In the genomic region with DNA sequence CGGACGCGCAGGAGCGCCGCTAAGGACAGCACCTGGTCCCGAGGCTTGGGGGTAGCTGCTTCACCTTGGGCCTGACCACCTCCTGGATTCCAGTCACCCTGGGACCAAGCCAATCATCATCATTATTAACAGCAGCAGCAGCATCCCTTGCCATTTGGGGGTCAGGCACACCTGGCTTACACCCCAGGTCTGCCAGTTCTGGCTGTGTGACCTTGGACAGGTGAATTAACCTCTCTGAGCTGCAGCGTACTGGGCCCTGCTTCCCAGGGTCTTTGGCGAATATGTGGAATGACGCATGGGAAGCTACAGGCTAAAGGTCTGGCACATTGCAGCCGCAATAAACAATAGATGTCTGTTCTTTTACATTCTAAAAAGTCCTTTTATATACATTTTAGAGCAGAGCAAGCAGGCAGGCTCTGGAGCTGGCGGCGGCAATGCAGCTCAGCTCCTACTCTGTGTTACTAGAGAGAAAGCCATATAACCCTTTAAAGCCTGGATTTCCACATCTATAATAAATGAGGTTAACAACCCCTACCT, we compare ENCODE assay signal across 1 cellular context.
TF ChIP-seq lines count a peak whose summit lies in the region.

No MANE protein-coding gene starts in this region.

TF ChIP-seq in K562, 482 proteins besides CTCF, POLR2A, EP300 and RAD21 (continued from another document):
- TF ChIP-seq, protein P1, sequence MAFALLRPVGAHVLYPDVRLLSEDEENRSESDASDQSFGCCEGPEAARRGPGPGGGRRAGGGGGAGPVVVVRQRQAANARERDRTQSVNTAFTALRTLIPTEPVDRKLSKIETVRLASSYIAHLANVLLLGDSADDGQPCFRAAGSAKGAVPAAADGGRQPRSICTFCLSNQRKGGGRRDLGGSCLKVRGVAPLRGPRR (CRISPR knock-in tag; IDR thresholded peaks at IDR 0.05) = no peak
- TF ChIP-seq ZFP36 (IDR thresholded peaks at IDR 0.05; ENCODE audit: low read depth, low read length, partially characterized antibody) = peak; percentile 67
- no peak for TF ChIP-seq POLR2G (IDR thresholded peaks at IDR 0.05; ENCODE audit: low read depth, low read length)
- TF ChIP-seq SMARCE1 (IDR thresholded peaks at IDR 0.05) = no peak
- TF ChIP-seq, protein P2, sequence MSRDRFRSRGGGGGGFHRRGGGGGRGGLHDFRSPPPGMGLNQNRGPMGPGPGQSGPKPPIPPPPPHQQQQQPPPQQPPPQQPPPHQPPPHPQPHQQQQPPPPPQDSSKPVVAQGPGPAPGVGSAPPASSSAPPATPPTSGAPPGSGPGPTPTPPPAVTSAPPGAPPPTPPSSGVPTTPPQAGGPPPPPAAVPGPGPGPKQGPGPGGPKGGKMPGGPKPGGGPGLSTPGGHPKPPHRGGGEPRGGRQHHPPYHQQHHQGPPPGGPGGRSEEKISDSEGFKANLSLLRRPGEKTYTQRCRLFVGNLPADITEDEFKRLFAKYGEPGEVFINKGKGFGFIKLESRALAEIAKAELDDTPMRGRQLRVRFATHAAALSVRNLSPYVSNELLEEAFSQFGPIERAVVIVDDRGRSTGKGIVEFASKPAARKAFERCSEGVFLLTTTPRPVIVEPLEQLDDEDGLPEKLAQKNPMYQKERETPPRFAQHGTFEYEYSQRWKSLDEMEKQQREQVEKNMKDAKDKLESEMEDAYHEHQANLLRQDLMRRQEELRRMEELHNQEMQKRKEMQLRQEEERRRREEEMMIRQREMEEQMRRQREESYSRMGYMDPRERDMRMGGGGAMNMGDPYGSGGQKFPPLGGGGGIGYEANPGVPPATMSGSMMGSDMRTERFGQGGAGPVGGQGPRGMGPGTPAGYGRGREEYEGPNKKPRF (IDR thresholded peaks at IDR 0.05; ENCODE audit: low read depth, low read length) = no peak
- TF ChIP-seq KLF10 (CRISPR knock-in tag; IDR thresholded peaks at IDR 0.05) = no peak
- TF ChIP-seq JUNB (CRISPR knock-in tag; conservative IDR thresholded peaks at IDR 0.05) = no peak
- TF ChIP-seq, protein P3, sequence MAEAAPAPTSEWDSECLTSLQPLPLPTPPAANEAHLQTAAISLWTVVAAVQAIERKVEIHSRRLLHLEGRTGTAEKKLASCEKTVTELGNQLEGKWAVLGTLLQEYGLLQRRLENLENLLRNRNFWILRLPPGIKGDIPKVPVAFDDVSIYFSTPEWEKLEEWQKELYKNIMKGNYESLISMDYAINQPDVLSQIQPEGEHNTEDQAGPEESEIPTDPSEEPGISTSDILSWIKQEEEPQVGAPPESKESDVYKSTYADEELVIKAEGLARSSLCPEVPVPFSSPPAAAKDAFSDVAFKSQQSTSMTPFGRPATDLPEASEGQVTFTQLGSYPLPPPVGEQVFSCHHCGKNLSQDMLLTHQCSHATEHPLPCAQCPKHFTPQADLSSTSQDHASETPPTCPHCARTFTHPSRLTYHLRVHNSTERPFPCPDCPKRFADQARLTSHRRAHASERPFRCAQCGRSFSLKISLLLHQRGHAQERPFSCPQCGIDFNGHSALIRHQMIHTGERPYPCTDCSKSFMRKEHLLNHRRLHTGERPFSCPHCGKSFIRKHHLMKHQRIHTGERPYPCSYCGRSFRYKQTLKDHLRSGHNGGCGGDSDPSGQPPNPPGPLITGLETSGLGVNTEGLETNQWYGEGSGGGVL (CRISPR knock-in tag; IDR thresholded peaks at IDR 0.05) = no peak
- no peak for TF ChIP-seq ZFP30 (CRISPR knock-in tag; IDR thresholded peaks at IDR 0.05; ENCODE audit: borderline replicate concordance)
